ENCODE assay signal across 8 cellular contexts in genomic region chr13:108915634-108916497, GRCh38.
A peak's percentile ranks its signal among the peaks of the same experiment; 100 is the strongest.
DNase-seq lines count a peak whose midpoint lies in the region; ATAC-seq and TF ChIP-seq lines count a peak whose summit lies in the region.

No MANE protein-coding gene starts in this region.

- H3K9me3 Mint-ChIP-seq in T-helper 2 cell treated with Interferon-gamma antibody and Interleukin-4, amounts not matched to agents 5 μg/mL and 100 μg/mL, for 36 hours: no peaks in the 10 kb centered on the region

- in situ Hi-C loops in astrocyte of the spinal cord (cut with HindIII; ENCODE audit: low sequenced_read_pairs): no loop called here

- DNase-seq in COR-L47 (lab: John Stamatoyannopoulos, UW): peak; percentile 19
- DNase-seq in HPDE6-E6E7 (ENCODE audit: extremely low spot score): peak; percentile 91
- peak; percentile 87 for DNase-seq in T-helper 2 cell treated with Interferon-gamma antibody and Interleukin-4, amounts not matched to agents 5 μg/mL and 100 μg/mL, for 36 hours (ENCODE audit: low spot score)
- peak; percentile 94 for DNase-seq in astrocyte of the spinal cord (ENCODE audit: low read depth, low spot score)
- peak; percentile 45 for DNase-seq in inferior parietal cortex (ENCODE audit: extremely low spot score)
- peak; percentile 72 for DNase-seq in stimulated activated CD4-positive, alpha-beta T cell treated with anti-CD3 and anti-CD28 coated beads, Interleukin-12 subunit alpha, Interleukin-12 subunit beta, amount 100 ng/mL, for 4 hours
- DNase-seq in cerebellar nuclear complex (lab: John Stamatoyannopoulos, UW): no peak

- peak; percentile 95 for ATAC-seq in GM21360 (IDR thresholded peaks at IDR 0.05; ENCODE audit: unreplicated experiment)

- H3K4me1 Mint-ChIP-seq in T-helper 2 cell treated with Interferon-gamma antibody and Interleukin-4, amounts not matched to agents 5 μg/mL and 100 μg/mL, for 36 hours (ENCODE audit: low read depth): peaks cover 15% of the 10 kb centered on the region

- no peak for TF ChIP-seq CTCF in astrocyte of the spinal cord (IDR thresholded peaks at IDR 0.05; ENCODE audit: low read depth, low read length)

- no peaks in the 10 kb centered on the region for H3K36me3 Mint-ChIP-seq in T-helper 2 cell treated with Interferon-gamma antibody and Interleukin-4, amounts not matched to agents 5 μg/mL and 100 μg/mL, for 36 hours (ENCODE audit: low read depth)

- H3K4me3 ChIP-seq in astrocyte of the spinal cord (ENCODE audit: low read depth, low read length): no peak overlapping the region

- H3K4me3 Mint-ChIP-seq in T-helper 2 cell treated with Interferon-gamma antibody and Interleukin-4, amounts not matched to agents 5 μg/mL and 100 μg/mL, for 36 hours: peak overlapping the region; percentile 82

- H3K27ac Mint-ChIP-seq in T-helper 2 cell treated with Interferon-gamma antibody and Interleukin-4, amounts not matched to agents 5 μg/mL and 100 μg/mL, for 36 hours: peak overlapping the region; percentile 96

- peaks cover 8% of the 10 kb centered on the region for H3K27me3 Mint-ChIP-seq in T-helper 2 cell treated with Interferon-gamma antibody and Interleukin-4, amounts not matched to agents 5 μg/mL and 100 μg/mL, for 36 hours (ENCODE audit: low read depth)

Comparison
In these comparisons a context has a peak if more than half of its experiments do, and no peak if none do; other contexts are left out.
1. DNase-seq: peak in COR-L47 (single experiment), HPDE6-E6E7 (single experiment), T-helper 2 cell treated with Interferon-gamma antibody and Interleukin-4, amounts not matched to agents 5 μg/mL and 100 μg/mL, for 36 hours (single experiment), astrocyte of the spinal cord (single experiment), inferior parietal cortex (single experiment) and stimulated activated CD4-positive, alpha-beta T cell treated with anti-CD3 and anti-CD28 coated beads, Interleukin-12 subunit alpha, Interleukin-12 subunit beta, amount 100 ng/mL, for 4 hours (single experiment); none in cerebellar nuclear complex (0 of 2).